ENCODE assay signal across 8 cellular contexts in genomic region chr2:214683557-214683956, GRCh38.
DNase-seq lines count a peak whose midpoint lies in the region; ATAC-seq and TF ChIP-seq lines count a peak whose summit lies in the region.
"Not testable (repeated sequence)": the region's sequence is repeated elsewhere in the genome, so short reads cannot be mapped to it uniquely, and the experiment has no call there.

No MANE protein-coding gene starts in this region.

- intact Hi-C loops in mammary epithelial cell (cut with micrococcal nuclease) = not testable (repeated sequence)

- dilution Hi-C loops in mammary epithelial cell (cut with HindIII; ENCODE audit: low sequenced_read_pairs) = not testable (repeated sequence)

- peak; percentile 83 for ATAC-seq in GM21447 (IDR thresholded peaks at IDR 0.05; ENCODE audit: unreplicated experiment)
- ATAC-seq in HG03060 (IDR thresholded peaks at IDR 0.05; ENCODE audit: low read depth, unreplicated experiment) = peak; percentile 56

- H3K4me1 ChIP-seq in mammary epithelial cell (ENCODE audit: insufficient read depth, low read length) = not testable (repeated sequence)

- TF ChIP-seq CTCF in WERI-Rb-1 (IDR thresholded peaks at IDR 0.05; ENCODE audit: low read depth, low read length); mammary epithelial cell (conservative IDR thresholded peaks at IDR 0.05 in 1 of 2, IDR thresholded peaks at IDR 0.05 in 1 of 2; ENCODE audit: extremely low read depth in 1 of 2, insufficient read depth in 1 of 2, low read depth in 1 of 2, low read length in 2 of 2); retinal pigment epithelial cell (conservative IDR thresholded peaks at IDR 0.05; ENCODE audit: low read depth, low read length): not testable (repeated sequence)

- DNase-seq in DMS79 treated with DMSO at 0.1 percent for 48 hours (lab: John Stamatoyannopoulos, UW) (peak; percentile 4), mammary epithelial cell (peak; percentile 31)
- not testable (repeated sequence) for DNase-seq in WERI-Rb-1; retinal pigment epithelial cell (ENCODE audit: low read depth)

- 0% methylated on average over 4 of the region's 12 CpGs for WGBS in mammary epithelial cell (ENCODE audit: low coverage, missing lambda C conversion rate)

- TSS peak; percentile 46 for BruUV-seq in mammary epithelial cell (replicated peaks; lab: Mats Ljungman, UMichigan)

- not testable (repeated sequence) for H3K36me3 ChIP-seq in KOPT-K1 (ENCODE audit: insufficient read depth, low read length); WERI-Rb-1; mammary epithelial cell (ENCODE audit: insufficient read depth, low read length)

- not testable (repeated sequence) for H3K9me3 ChIP-seq in KOPT-K1 (ENCODE audit: insufficient read depth, low read length, poor library complexity, severe bottlenecking); WERI-Rb-1 (ENCODE audit: severe bottlenecking); mammary epithelial cell (replicated peaks; ENCODE audit: insufficient read depth, low read length)

- not testable (repeated sequence) for H3K27me3 ChIP-seq in WERI-Rb-1 (ENCODE audit: insufficient read depth, low read depth, severe bottlenecking); mammary epithelial cell (ENCODE audit: insufficient read depth, low read length)

- H3K27ac ChIP-seq in KOPT-K1 (ENCODE audit: low read depth, low read length, poor library complexity, severe bottlenecking) (peak overlapping the region; percentile 22), mammary epithelial cell (ENCODE audit: insufficient read depth, low read depth, low read length) (peak overlapping the region; percentile 82)
- H3K27ac ChIP-seq in WERI-Rb-1 = not testable (repeated sequence)

- H3K9ac ChIP-seq in mammary epithelial cell (ENCODE audit: insufficient read depth, low read length) = peak overlapping the region; percentile 57

- not testable (repeated sequence) for H4K20me1 ChIP-seq in mammary epithelial cell (ENCODE audit: insufficient read depth, low read length)

- CTCF ChIA-PET in mammary epithelial cell (lab: Charles Lee; ENCODE audit: low non-redundant PET) = not testable (repeated sequence)

- peak overlapping the region; percentile 67 for H3K4me2 ChIP-seq in mammary epithelial cell (ENCODE audit: insufficient read depth, low read depth, low read length)

- H2AFZ ChIP-seq in mammary epithelial cell (ENCODE audit: low read depth, low read length) = peak overlapping the region; percentile 47

- in situ Hi-C loops in mammary epithelial cell (cut with MboI; ENCODE audit: low sequenced_read_pairs in 2 of 2) = not testable (repeated sequence)

- peak overlapping the region; percentile 22; the same call in 1 of the 2 replicates for H3K4me3 ChIP-seq in WERI-Rb-1 (ENCODE audit: low read depth, low read length)
- peak overlapping the region; percentile 41 to 50 (median 44) for H3K4me3 ChIP-seq in mammary epithelial cell (replicated peaks in 1 of 3; ENCODE audit: insufficient read depth in 1 of 3, low read depth in 2 of 3, low read length in 3 of 3)
- H3K4me3 ChIP-seq in iPS-11a (ENCODE audit: low read depth, low read length) = peak overlapping the region; percentile 41
- H3K4me3 ChIP-seq in retinal pigment epithelial cell (ENCODE audit: low read length) = peak overlapping the region; percentile 36

- not testable (repeated sequence) for H3K79me2 ChIP-seq in mammary epithelial cell (ENCODE audit: insufficient read depth, low read length)
